In genomic region chr11:124193221-124193945, GRCh38 we compare ENCODE assay signal across 15 cellular contexts. TPM values are rescaled to one million over a fixed set of nuclear protein-coding genes. Genes with fewer than 3 reads are reported as not detected.
DNase-seq lines count a peak whose midpoint lies in the region; ATAC-seq and TF ChIP-seq lines count a peak whose summit lies in the region.
"Had no signal": no experiment of that assay in that cellular context is flagged by ENCODE, and none has a peak within 500 bp of the region (broad histone marks: within the 10 kb centered on the region; RNA-seq: fewer than 3 reads in every experiment).

No MANE protein-coding gene starts in this region.

- peaks cover 27% of the 10 kb centered on the region for H3K27me3 Mint-ChIP-seq in MCF 10A (ENCODE audit: insufficient read depth, unreplicated experiment)

- intact Hi-C loops in mammary epithelial cell (cut with micrococcal nuclease) = loop anchor here (5.0 to 10.0 kb wide), 2 partner anchors 76 to 449 kb away; partner anchors contain the start of genes VWA5A and ZNF202
- intact Hi-C loops in MCF 10A (cut with micrococcal nuclease) = loop anchor here (10.0 kb wide), 2 partner anchors 449 to 549 kb away; partner anchors contain the start of gene ZNF202
- intact Hi-C loops in upper lobe of right lung (cut with DNase I) = no loop called here

- H3K36me3 Mint-ChIP-seq in MCF 10A (ENCODE audit: insufficient read depth, unreplicated experiment) = no peaks in the 10 kb centered on the region

- H3K4me1 ChIP-seq in mammary epithelial cell (ENCODE audit: insufficient read depth, low read length) = no peaks in the 10 kb centered on the region
- no peaks in the 10 kb centered on the region for H3K4me1 ChIP-seq in upper lobe of right lung
- H3K4me1 ChIP-seq: body of pancreas had no signal

- H3K9ac ChIP-seq in mammary epithelial cell (ENCODE audit: insufficient read depth, low read length) = no peak overlapping the region

- TF ChIP-seq CTCF in mammary epithelial cell (conservative IDR thresholded peaks at IDR 0.05 in 1 of 2, IDR thresholded peaks at IDR 0.05 in 1 of 2; ENCODE audit: extremely low read depth in 1 of 2, insufficient read depth in 1 of 2, low read depth in 1 of 2, low read length in 2 of 2) = no peak
- no peak for TF ChIP-seq CTCF in MCF 10A (IDR thresholded peaks at IDR 0.05; ENCODE audit: unreplicated experiment)
- no peak for TF ChIP-seq CTCF in coronary artery (IDR thresholded peaks at IDR 0.05)
- no peak for TF ChIP-seq CTCF in upper lobe of right lung (IDR thresholded peaks at IDR 0.05)

- no peak overlapping the region for H3K4me3 Mint-ChIP-seq in MCF 10A (ENCODE audit: unreplicated experiment)
- H3K4me3 Mint-ChIP-seq: activated T-cell treated with anti-CD3 and anti-CD28 coated beads, Interleukin-2, amount 50 U/mL, for 72 hours had no signal

- CTCF ChIA-PET in mammary epithelial cell (lab: Charles Lee; ENCODE audit: low non-redundant PET) (no interaction called here), MCF 10A (lab: Yijun Ruan, JAX) (interaction anchor here (0.7 to 4.3 kb wide), 7 partner anchors 8 to 486 kb away, joined by 3 to 61 read pairs (median 3); no protein-coding TSS in a partner anchor)

- no peaks in the 10 kb centered on the region for H4K20me1 ChIP-seq in mammary epithelial cell (ENCODE audit: insufficient read depth, low read length)

- POLR2A ChIA-PET in MCF 10A (lab: Yijun Ruan, JAX) = no interaction called here

- H3K4me3 ChIP-seq in mammary epithelial cell (replicated peaks in 1 of 3; ENCODE audit: insufficient read depth in 1 of 3, low read depth in 2 of 3, low read length in 3 of 3) (no peak overlapping the region), coronary artery (no peak overlapping the region), upper lobe of right lung (no peak overlapping the region)
- H3K4me3 ChIP-seq: body of pancreas, testis had no signal

- H3K9me3 ChIP-seq in mammary epithelial cell (replicated peaks; ENCODE audit: insufficient read depth, low read length) = no peaks in the 10 kb centered on the region
- no peaks in the 10 kb centered on the region for H3K9me3 ChIP-seq in upper lobe of right lung
- H3K9me3 ChIP-seq: body of pancreas, testis had no signal

- H3K27ac ChIP-seq in mammary epithelial cell (ENCODE audit: insufficient read depth, low read depth, low read length) = no peak overlapping the region
- peak overlapping the region; percentile 43 to 53 for H3K27ac ChIP-seq in coronary artery
- no peak overlapping the region for H3K27ac ChIP-seq in upper lobe of right lung
- H3K27ac ChIP-seq: body of pancreas, testis, WERI-Rb-1 had no signal

- dilution Hi-C loops in mammary epithelial cell (cut with HindIII; ENCODE audit: low sequenced_read_pairs) = loop anchor here (5.0 kb wide), 1 partner anchor 106 kb away; no protein-coding TSS in a partner anchor

- H3K27ac Mint-ChIP-seq in MCF 10A (ENCODE audit: low read depth, unreplicated experiment) = no peak overlapping the region
- H3K27ac Mint-ChIP-seq: activated T-cell treated with anti-CD3 and anti-CD28 coated beads, Interleukin-2, amount 50 U/mL, for 72 hours had no signal

- BruUV-seq in mammary epithelial cell (replicated peaks; lab: Mats Ljungman, UMichigan) (no TSS peak), MCF 10A (replicated peaks; lab: Mats Ljungman, UMichigan) (no TSS peak)

- no peaks in the 10 kb centered on the region for H3K36me3 ChIP-seq in mammary epithelial cell (ENCODE audit: insufficient read depth, low read length)
- H3K36me3 ChIP-seq in upper lobe of right lung = no peaks in the 10 kb centered on the region
- H3K36me3 ChIP-seq: WERI-Rb-1 had no signal

- H3K27me3 ChIP-seq in mammary epithelial cell (ENCODE audit: insufficient read depth, low read length) = peaks cover 6% of the 10 kb centered on the region
- no peaks in the 10 kb centered on the region for H3K27me3 ChIP-seq in upper lobe of right lung
- H3K27me3 ChIP-seq: body of pancreas, testis had no signal

- peaks cover 4% of the 10 kb centered on the region for H3K4me1 Mint-ChIP-seq in MCF 10A (ENCODE audit: insufficient read depth, unreplicated experiment)

- peak; percentile 52 for ATAC-seq in HG03196 (IDR thresholded peaks at IDR 0.05; ENCODE audit: unreplicated experiment)
- ATAC-seq in upper lobe of right lung = peak; percentile 27
- no peak for ATAC-seq in GM21529 (IDR thresholded peaks at IDR 0.05; ENCODE audit: unreplicated experiment)
- ATAC-seq: activated T-cell treated with anti-CD3 and anti-CD28 coated beads, Interleukin-2, amount 50 U/mL, for 72 hours; body of pancreas had no signal

- DNase-seq in mammary epithelial cell = no peak
- DNase-seq in MCF 10A (ENCODE audit: unreplicated experiment) = no peak
- DNase-seq in coronary artery (ENCODE audit: low spot score) = no peak
- no peak for DNase-seq in upper lobe of right lung
- no peak for DNase-seq in effector CD8-positive, alpha-beta T cell (lab: John Stamatoyannopoulos, UW)
- DNase-seq in activated T-cell treated with anti-CD3 and anti-CD28 coated beads, Interleukin-2, amount 50 U/mL, for 48 hours = no peak
- DNase-seq: 8988T; activated T-cell treated with anti-CD3 and anti-CD28 coated beads, Interleukin-2, amount 50 U/mL, for 72 hours; body of pancreas; Kasumi-1; NCI-H2171 treated with DMSO at 0.1 percent for 48 hours; testis; WERI-Rb-1 had no signal

- H2AFZ ChIP-seq in mammary epithelial cell (ENCODE audit: low read depth, low read length) = peak overlapping the region; percentile 52

- in situ Hi-C loops in mammary epithelial cell (cut with MboI; ENCODE audit: low sequenced_read_pairs in 2 of 2) = no loop called here

- no peaks in the 10 kb centered on the region for H3K9me3 Mint-ChIP-seq in MCF 10A (ENCODE audit: unreplicated experiment)
- H3K9me3 Mint-ChIP-seq: activated T-cell treated with anti-CD3 and anti-CD28 coated beads, Interleukin-2, amount 50 U/mL, for 72 hours had no signal

- 83% methylated on average over 4 of the region's 4 CpGs for whole genome bisulfite sequencing in mammary epithelial cell (ENCODE audit: low coverage, missing lambda C conversion rate)

- no peaks in the 10 kb centered on the region for H3K79me2 ChIP-seq in mammary epithelial cell (ENCODE audit: insufficient read depth, low read length)

- no peak overlapping the region for H3K4me2 ChIP-seq in mammary epithelial cell (ENCODE audit: insufficient read depth, low read depth, low read length)

RNA-seq across cellular contexts. Expression of gene OR10D3, which starts 10.2 kb away (rescaled TPM):
- total RNA-seq in mammary epithelial cell (not detected), MCF 10A (2022) (not detected in 2 replicates), upper lobe of right lung (not detected)
- polyA plus RNA-seq in mammary epithelial cell = not detected
- not detected for polyA minus RNA-seq in mammary epithelial cell
- total RNA-seq: activated T-cell treated with anti-CD3 and anti-CD28 coated beads, Interleukin-2, amount 50 U/mL, for 72 hours; body of pancreas had no signal

RNA-seq across cellular contexts. Expression of gene OR8G1, which starts 47.5 kb away (rescaled TPM):
- not detected for total RNA-seq in mammary epithelial cell
- polyA plus RNA-seq in mammary epithelial cell = not detected
- not detected for polyA minus RNA-seq in mammary epithelial cell
- not detected in 2 replicates for total RNA-seq in MCF 10A (2022)
- total RNA-seq in upper lobe of right lung = not detected
- total RNA-seq: activated T-cell treated with anti-CD3 and anti-CD28 coated beads, Interleukin-2, amount 50 U/mL, for 72 hours; body of pancreas had no signal

Comparison
In these comparisons a context has a peak if more than half of its experiments do, and no peak if none do; other contexts are left out.
1. H3K27ac ChIP-seq: peak in coronary artery (2 of 2); none in mammary epithelial cell (single experiment) and upper lobe of right lung (single experiment).